26 cellular contexts compared by ENCODE assay signal in the genomic region with DNA sequence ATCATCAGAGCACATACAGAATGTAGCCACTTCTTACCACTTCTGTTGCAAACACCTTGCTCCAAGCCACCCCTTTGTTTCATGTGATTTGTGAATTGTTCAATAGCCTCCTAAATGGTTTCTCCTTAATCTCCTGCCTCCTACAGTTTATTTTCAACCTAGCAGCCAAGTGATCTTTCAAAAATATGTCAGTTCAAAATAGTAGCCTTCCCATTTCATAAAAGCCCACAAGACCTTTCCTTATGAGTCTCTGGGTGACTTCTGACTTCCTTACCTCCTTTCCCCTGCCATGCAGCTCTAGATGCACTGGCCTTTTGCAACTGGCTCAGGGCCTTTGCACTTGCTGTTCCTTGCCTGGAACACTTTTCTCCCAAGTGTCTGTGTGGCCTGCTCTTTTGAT. TPM values are rescaled to one million over a fixed set of nuclear protein-coding genes. Genes with fewer than 3 reads are reported as not detected.
"Had no signal": no experiment of that assay in that cellular context is flagged by ENCODE, and none has a peak within 500 bp of the region (broad histone marks: within the 10 kb centered on the region; RNA-seq: fewer than 3 reads in every experiment).

No MANE protein-coding gene starts in this region.

- ATAC-seq: HepG2, Panc1, PC-3, T-cell had no signal

- H3K4me3 Mint-ChIP-seq: T-cell had no signal

- H3K27ac ChIP-seq: KMS-11, RWPE1 had no signal

- H3K4me2 ChIP-seq: KMS-11, SK-N-SH had no signal

- H3K9me3 ChIP-seq: SK-N-SH had no signal

- H3K9ac ChIP-seq: KMS-11, SK-N-SH had no signal

- H3K27ac Mint-ChIP-seq: T-cell had no signal

- DNase-seq: IMR-90, MM.1S, NCI-H1092 treated with DMSO at 0.1 percent for 48 hours, NCI-H1436, NCI-H187, NCI-H2029, NCI-H2081 treated with DMSO at 0.1 percent for 48 hours, NCI-H2171, NCI-H226, NCI-H446, NCI-H510A, NCI-H524 treated with DMSO at 0.1 percent for 48 hours, NCI-H69, NCI-H774, PC-3, SHP77, SK-N-SH, SW 1271, T-cell had no signal

- H3K27me3 Mint-ChIP-seq: T-cell had no signal

- H3K9me3 Mint-ChIP-seq: T-cell had no signal

RNA-seq across cellular contexts. Expression of gene MINDY4, which starts 4.8 kb away (rescaled TPM):
- total RNA-seq: HepG2 had no signal

RNA-seq across cellular contexts. Expression of gene INMT, which starts 24.1 kb away (rescaled TPM):
- total RNA-seq: HepG2, HT1080, M059J, PC-3, SK-MEL-5 had no signal
